In the genomic region with DNA sequence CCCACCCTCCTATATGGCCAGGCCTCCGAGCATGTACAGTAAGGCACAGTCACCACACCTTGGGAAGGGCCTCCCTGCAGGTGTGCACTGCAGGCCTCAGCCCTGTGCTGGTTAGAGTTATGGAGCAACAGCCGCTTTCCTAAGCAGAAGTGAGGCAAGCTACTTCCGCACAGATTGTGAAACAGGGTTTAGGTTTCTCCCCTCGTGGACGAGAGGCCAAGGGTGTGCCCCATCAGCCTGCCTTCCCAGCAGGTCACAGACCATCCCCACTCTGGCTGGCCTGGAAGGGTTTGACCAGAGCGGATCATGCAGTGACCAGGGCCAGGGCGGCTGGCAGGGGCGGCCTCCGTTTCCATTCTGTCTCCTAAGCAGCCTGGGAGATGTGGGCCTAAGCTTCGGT, we compare ENCODE assay signal across 1 cellular context.
TF ChIP-seq lines count a peak whose summit lies in the region.

No MANE protein-coding gene starts in this region.

TF ChIP-seq in GM12878, 131 proteins besides CTCF, POLR2A, EP300 and RAD21:
- TF ChIP-seq NFYA (IDR thresholded peaks at IDR 0.05; ENCODE audit: borderline replicate concordance, low read depth, low read length) (no peak), JUNB (IDR thresholded peaks at IDR 0.05) (no peak), MXI1 (IDR thresholded peaks at IDR 0.05; ENCODE audit: low read depth, low read length) (no peak), IRF4 (IDR thresholded peaks at IDR 0.05; ENCODE audit: low read depth, low read length) (no peak), BACH1 (IDR thresholded peaks at IDR 0.05; ENCODE audit: borderline replicate concordance) (no peak), CHD1 (IDR thresholded peaks at IDR 0.05; ENCODE audit: low read depth, low read length) (no peak), ZNF622 (IDR thresholded peaks at IDR 0.05) (no peak)
- TF ChIP-seq, protein P1, sequence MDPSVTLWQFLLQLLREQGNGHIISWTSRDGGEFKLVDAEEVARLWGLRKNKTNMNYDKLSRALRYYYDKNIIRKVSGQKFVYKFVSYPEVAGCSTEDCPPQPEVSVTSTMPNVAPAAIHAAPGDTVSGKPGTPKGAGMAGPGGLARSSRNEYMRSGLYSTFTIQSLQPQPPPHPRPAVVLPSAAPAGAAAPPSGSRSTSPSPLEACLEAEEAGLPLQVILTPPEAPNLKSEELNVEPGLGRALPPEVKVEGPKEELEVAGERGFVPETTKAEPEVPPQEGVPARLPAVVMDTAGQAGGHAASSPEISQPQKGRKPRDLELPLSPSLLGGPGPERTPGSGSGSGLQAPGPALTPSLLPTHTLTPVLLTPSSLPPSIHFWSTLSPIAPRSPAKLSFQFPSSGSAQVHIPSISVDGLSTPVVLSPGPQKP (IDR thresholded peaks at IDR 0.05; ENCODE audit: low read depth, low read length) = no peak
- TF ChIP-seq, protein P2, sequence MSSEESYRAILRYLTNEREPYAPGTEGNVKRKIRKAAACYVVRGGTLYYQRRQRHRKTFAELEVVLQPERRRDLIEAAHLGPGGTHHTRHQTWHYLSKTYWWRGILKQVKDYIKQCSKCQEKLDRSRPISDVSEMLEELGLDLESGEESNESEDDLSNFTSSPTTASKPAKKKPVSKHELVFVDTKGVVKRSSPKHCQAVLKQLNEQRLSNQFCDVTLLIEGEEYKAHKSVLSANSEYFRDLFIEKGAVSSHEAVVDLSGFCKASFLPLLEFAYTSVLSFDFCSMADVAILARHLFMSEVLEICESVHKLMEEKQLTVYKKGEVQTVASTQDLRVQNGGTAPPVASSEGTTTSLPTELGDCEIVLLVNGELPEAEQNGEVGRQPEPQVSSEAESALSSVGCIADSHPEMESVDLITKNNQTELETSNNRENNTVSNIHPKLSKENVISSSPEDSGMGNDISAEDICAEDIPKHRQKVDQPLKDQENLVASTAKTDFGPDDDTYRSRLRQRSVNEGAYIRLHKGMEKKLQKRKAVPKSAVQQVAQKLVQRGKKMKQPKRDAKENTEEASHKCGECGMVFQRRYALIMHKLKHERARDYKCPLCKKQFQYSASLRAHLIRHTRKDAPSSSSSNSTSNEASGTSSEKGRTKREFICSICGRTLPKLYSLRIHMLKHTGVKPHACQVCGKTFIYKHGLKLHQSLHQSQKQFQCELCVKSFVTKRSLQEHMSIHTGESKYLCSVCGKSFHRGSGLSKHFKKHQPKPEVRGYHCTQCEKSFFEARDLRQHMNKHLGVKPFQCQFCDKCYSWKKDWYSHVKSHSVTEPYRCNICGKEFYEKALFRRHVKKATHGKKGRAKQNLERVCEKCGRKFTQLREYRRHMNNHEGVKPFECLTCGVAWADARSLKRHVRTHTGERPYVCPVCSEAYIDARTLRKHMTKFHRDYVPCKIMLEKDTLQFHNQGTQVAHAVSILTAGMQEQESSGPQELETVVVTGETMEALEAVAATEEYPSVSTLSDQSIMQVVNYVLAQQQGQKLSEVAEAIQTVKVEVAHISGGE (CRISPR knock-in tag; IDR thresholded peaks at IDR 0.05) = no peak
- TF ChIP-seq, protein P3, sequence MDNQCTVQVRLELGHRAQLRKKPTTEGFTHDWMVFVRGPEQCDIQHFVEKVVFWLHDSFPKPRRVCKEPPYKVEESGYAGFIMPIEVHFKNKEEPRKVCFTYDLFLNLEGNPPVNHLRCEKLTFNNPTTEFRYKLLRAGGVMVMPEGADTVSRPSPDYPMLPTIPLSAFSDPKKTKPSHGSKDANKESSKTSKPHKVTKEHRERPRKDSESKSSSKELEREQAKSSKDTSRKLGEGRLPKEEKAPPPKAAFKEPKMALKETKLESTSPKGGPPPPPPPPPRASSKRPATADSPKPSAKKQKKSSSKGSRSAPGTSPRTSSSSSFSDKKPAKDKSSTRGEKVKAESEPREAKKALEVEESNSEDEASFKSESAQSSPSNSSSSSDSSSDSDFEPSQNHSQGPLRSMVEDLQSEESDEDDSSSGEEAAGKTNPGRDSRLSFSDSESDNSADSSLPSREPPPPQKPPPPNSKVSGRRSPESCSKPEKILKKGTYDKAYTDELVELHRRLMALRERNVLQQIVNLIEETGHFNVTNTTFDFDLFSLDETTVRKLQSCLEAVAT (IDR thresholded peaks at IDR 0.05) = no peak
- TF ChIP-seq, protein P4, sequence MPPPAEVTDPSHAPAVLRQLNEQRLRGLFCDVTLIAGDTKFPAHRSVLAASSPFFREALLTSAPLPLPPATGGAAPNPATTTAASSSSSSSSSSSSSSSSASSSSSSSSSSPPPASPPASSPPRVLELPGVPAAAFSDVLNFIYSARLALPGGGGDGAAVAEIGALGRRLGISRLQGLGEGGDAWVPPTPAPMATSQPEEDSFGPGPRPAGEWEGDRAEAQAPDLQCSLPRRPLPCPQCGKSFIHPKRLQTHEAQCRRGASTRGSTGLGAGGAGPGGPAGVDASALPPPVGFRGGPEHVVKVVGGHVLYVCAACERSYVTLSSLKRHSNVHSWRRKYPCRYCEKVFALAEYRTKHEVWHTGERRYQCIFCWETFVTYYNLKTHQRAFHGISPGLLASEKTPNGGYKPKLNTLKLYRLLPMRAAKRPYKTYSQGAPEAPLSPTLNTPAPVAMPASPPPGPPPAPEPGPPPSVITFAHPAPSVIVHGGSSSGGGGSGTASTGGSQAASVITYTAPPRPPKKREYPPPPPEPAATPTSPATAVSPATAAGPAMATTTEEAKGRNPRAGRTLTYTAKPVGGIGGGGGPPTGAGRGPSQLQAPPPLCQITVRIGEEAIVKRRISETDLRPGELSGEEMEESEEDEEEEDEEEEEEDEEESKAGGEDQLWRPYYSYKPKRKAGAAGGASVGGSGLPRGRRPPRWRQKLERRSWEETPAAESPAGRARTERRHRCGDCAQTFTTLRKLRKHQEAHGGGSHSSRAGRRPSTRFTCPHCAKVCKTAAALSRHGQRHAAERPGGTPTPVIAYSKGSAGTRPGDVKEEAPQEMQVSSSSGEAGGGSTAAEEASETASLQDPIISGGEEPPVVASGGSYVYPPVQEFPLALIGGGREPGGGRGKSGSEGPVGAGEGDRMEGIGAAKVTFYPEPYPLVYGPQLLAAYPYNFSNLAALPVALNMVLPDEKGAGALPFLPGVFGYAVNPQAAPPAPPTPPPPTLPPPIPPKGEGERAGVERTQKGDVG (CRISPR knock-in tag; IDR thresholded peaks at IDR 0.05) = no peak
- TF ChIP-seq, protein P5, sequence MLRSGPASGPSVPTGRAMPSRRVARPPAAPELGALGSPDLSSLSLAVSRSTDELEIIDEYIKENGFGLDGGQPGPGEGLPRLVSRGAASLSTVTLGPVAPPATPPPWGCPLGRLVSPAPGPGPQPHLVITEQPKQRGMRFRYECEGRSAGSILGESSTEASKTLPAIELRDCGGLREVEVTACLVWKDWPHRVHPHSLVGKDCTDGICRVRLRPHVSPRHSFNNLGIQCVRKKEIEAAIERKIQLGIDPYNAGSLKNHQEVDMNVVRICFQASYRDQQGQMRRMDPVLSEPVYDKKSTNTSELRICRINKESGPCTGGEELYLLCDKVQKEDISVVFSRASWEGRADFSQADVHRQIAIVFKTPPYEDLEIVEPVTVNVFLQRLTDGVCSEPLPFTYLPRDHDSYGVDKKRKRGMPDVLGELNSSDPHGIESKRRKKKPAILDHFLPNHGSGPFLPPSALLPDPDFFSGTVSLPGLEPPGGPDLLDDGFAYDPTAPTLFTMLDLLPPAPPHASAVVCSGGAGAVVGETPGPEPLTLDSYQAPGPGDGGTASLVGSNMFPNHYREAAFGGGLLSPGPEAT (IDR thresholded peaks at IDR 0.05; ENCODE audit: low read depth) = no peak
- TF ChIP-seq, protein P6, sequence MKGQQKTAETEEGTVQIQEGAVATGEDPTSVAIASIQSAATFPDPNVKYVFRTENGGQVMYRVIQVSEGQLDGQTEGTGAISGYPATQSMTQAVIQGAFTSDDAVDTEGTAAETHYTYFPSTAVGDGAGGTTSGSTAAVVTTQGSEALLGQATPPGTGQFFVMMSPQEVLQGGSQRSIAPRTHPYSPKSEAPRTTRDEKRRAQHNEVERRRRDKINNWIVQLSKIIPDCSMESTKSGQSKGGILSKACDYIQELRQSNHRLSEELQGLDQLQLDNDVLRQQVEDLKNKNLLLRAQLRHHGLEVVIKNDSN (IDR thresholded peaks at IDR 0.05; ENCODE audit: borderline replicate concordance, extremely low read length, insufficient read depth, low read depth, low read length) = no peak
- TF ChIP-seq, protein P7, sequence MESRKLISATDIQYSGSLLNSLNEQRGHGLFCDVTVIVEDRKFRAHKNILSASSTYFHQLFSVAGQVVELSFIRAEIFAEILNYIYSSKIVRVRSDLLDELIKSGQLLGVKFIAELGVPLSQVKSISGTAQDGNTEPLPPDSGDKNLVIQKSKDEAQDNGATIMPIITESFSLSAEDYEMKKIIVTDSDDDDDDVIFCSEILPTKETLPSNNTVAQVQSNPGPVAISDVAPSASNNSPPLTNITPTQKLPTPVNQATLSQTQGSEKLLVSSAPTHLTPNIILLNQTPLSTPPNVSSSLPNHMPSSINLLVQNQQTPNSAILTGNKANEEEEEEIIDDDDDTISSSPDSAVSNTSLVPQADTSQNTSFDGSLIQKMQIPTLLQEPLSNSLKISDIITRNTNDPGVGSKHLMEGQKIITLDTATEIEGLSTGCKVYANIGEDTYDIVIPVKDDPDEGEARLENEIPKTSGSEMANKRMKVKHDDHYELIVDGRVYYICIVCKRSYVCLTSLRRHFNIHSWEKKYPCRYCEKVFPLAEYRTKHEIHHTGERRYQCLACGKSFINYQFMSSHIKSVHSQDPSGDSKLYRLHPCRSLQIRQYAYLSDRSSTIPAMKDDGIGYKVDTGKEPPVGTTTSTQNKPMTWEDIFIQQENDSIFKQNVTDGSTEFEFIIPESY (IDR thresholded peaks at IDR 0.05) = no peak
TF ChIP-seq in GM12878: peak in this region for 0.
